Comparison of ENCODE assay signal across 11 cellular contexts in genomic region chr3:65412591-65412990, GRCh38.
DNase-seq lines count a peak whose midpoint lies in the region; ATAC-seq, FAIRE-seq and TF ChIP-seq lines count a peak whose summit lies in the region.
"Had no signal": no experiment of that assay in that cellular context is flagged by ENCODE, and none has a peak within 500 bp of the region (broad histone marks: within the 10 kb centered on the region; RNA-seq: fewer than 3 reads in every experiment).

No MANE protein-coding gene starts in this region.

- H3K4me1 Mint-ChIP-seq in activated naive CD4-positive, alpha-beta T cell treated with anti-CD3 and anti-CD28 coated beads, Interleukin-2, amount 10 ng/mL, durations not matched to agents 7 days and 5 days, result no peaks in the 10 kb centered on the region
- H3K4me1 Mint-ChIP-seq in activated T-cell treated with anti-CD3 and anti-CD28 coated beads, Interleukin-2, amount 50 U/mL, for 4 hours (ENCODE audit: low read depth), result no peaks in the 10 kb centered on the region

- BruUV-seq in PC-9 (replicated peaks; lab: Mats Ljungman, UMichigan), result no TSS peak

- H3K4me3 ChIP-seq in pancreas (no peak overlapping the region), PC-9 (no peak overlapping the region)
- H3K4me3 ChIP-seq: thoracic aorta had no signal

- peak; percentile 67 to 92 (median 83) for ATAC-seq in pancreas
- no peak for ATAC-seq in GM18517 (IDR thresholded peaks at IDR 0.05; ENCODE audit: unreplicated experiment)
- no peak for ATAC-seq in activated T-cell treated with anti-CD3 and anti-CD28 coated beads, Interleukin-2, amount 50 U/mL, for 4 hours

- no peaks in the 10 kb centered on the region for H4K20me1 ChIP-seq in PC-9 (ENCODE audit: insufficient read depth)

- H3K4me1 ChIP-seq in pancreas (peaks cover 0 to 5% (median 0%) of the 10 kb centered on the region in 3 donors), PC-9 (replicated peaks; ENCODE audit: insufficient read depth) (no peaks in the 10 kb centered on the region)

- H3K27me3 ChIP-seq in pancreas (no peaks in the 10 kb centered on the region), PC-9 (ENCODE audit: insufficient read depth, low read depth) (no peaks in the 10 kb centered on the region)

- peak; percentile 86 for FAIRE-seq in pancreas (lab: Jason Lieb, UNC)

- H3K36me3 Mint-ChIP-seq in activated naive CD4-positive, alpha-beta T cell treated with anti-CD3 and anti-CD28 coated beads, Interleukin-2, amount 10 ng/mL, durations not matched to agents 7 days and 5 days, result no peaks in the 10 kb centered on the region
- no peaks in the 10 kb centered on the region for H3K36me3 Mint-ChIP-seq in activated T-cell treated with anti-CD3 and anti-CD28 coated beads, Interleukin-2, amount 50 U/mL, for 4 hours (ENCODE audit: insufficient read depth)

- H3K9me2 ChIP-seq in PC-9 (ENCODE audit: insufficient read depth), result no peaks in the 10 kb centered on the region

- H3K36me3 ChIP-seq in pancreas, result no peaks in the 10 kb centered on the region
- H3K36me3 ChIP-seq in PC-9 (ENCODE audit: low read depth), result no peaks in the 10 kb centered on the region
- H3K36me3 ChIP-seq: thoracic aorta had no signal

- H3K27me3 Mint-ChIP-seq in activated naive CD4-positive, alpha-beta T cell treated with anti-CD3 and anti-CD28 coated beads, Interleukin-2, amount 10 ng/mL, durations not matched to agents 7 days and 5 days, result no peaks in the 10 kb centered on the region
- no peaks in the 10 kb centered on the region for H3K27me3 Mint-ChIP-seq in activated T-cell treated with anti-CD3 and anti-CD28 coated beads, Interleukin-2, amount 50 U/mL, for 4 hours (ENCODE audit: low read depth)

- DNase-seq in H4 (ENCODE audit: low spot score), result peak; percentile 6
- DNase-seq in NCI-H345 treated with DMSO at 0.1 percent for 48 hours (lab: John Stamatoyannopoulos, UW; ENCODE audit: unreplicated experiment), result peak; percentile 3
- peak; percentile 22 for DNase-seq in epithelial cell of prostate (ENCODE audit: low read depth, low spot score)
- DNase-seq in pancreas, result peak in 5 of 6 donors; percentile 15 to 51 (median 40)
- DNase-seq in activated naive CD4-positive, alpha-beta T cell treated with anti-CD3 and anti-CD28 coated beads, Interleukin-2, amount 10 ng/mL, durations not matched to agents 7 days and 5 days, result no peak
- DNase-seq in activated T-cell treated with anti-CD3 and anti-CD28 coated beads, Interleukin-2, amount 50 U/mL, for 4 hours, result no peak
- no peak for DNase-seq in PC-9
- DNase-seq: GDM1; stimulated activated CD4-positive, alpha-beta T cell treated with anti-CD3 and anti-CD28 coated beads, Interleukin-12 subunit alpha, Interleukin-12 subunit beta, amount 100 ng/mL, for 4 hours had no signal

- POLR2A ChIA-PET in PC-9 (lab: Charles Lee; ENCODE audit: unreplicated experiment), result no interaction called here

- no peaks in the 10 kb centered on the region for H3K9me3 Mint-ChIP-seq in activated naive CD4-positive, alpha-beta T cell treated with anti-CD3 and anti-CD28 coated beads, Interleukin-2, amount 10 ng/mL, durations not matched to agents 7 days and 5 days
- peaks cover 5% of the 10 kb centered on the region for H3K9me3 Mint-ChIP-seq in activated T-cell treated with anti-CD3 and anti-CD28 coated beads, Interleukin-2, amount 50 U/mL, for 4 hours

- 45 to 48% methylated on average over 2 of the region's 2 CpGs for WGBS in pancreas, 2 donors

- H3K4me2 ChIP-seq in PC-9, result no peak overlapping the region

- no peaks in the 10 kb centered on the region for H3K79me2 ChIP-seq in PC-9 (ENCODE audit: low read depth)

- no peak for TF ChIP-seq CTCF in pancreas (IDR thresholded peaks at IDR 0.05)
- TF ChIP-seq CTCF in PC-9 (conservative IDR thresholded peaks at IDR 0.05), result no peak

- no peaks in the 10 kb centered on the region for H3F3A ChIP-seq in PC-9 (ENCODE audit: insufficient read depth, low read depth)

- H3K27ac ChIP-seq in epithelial cell of prostate (no peak overlapping the region), pancreas (no peak overlapping the region), PC-9 (no peak overlapping the region)
- H3K27ac ChIP-seq: thoracic aorta had no signal

- CTCF ChIA-PET in activated naive CD4-positive, alpha-beta T cell treated with anti-CD3 and anti-CD28 coated beads, Interleukin-2, amount 10 ng/mL, durations not matched to agents 7 days and 5 days (lab: Charles Lee), result no interaction called here
- CTCF ChIA-PET in PC-9 (lab: Charles Lee), result interaction anchor here (0.6 kb wide), 1 partner anchor 1009 kb away, joined by 3 read pairs; no protein-coding TSS in a partner anchor

- intact Hi-C loops in pancreas (cut with DNase I) (no loop called here), PC-9 (cut with micrococcal nuclease; ENCODE audit: unreplicated experiment) (no loop called here)

- no peak overlapping the region for H3K27ac Mint-ChIP-seq in activated naive CD4-positive, alpha-beta T cell treated with anti-CD3 and anti-CD28 coated beads, Interleukin-2, amount 10 ng/mL, durations not matched to agents 7 days and 5 days

- H2AFZ ChIP-seq in PC-9, result no peak overlapping the region

- no peaks in the 10 kb centered on the region for H3K9me3 ChIP-seq in pancreas
- no peaks in the 10 kb centered on the region for H3K9me3 ChIP-seq in PC-9 (ENCODE audit: insufficient read depth, low read depth)
- H3K9me3 ChIP-seq: thoracic aorta had no signal

- no peak overlapping the region for H3K4me3 Mint-ChIP-seq in activated naive CD4-positive, alpha-beta T cell treated with anti-CD3 and anti-CD28 coated beads, Interleukin-2, amount 10 ng/mL, durations not matched to agents 7 days and 5 days
- no peak overlapping the region for H3K4me3 Mint-ChIP-seq in activated T-cell treated with anti-CD3 and anti-CD28 coated beads, Interleukin-2, amount 50 U/mL, for 4 hours

Comparison
In these comparisons a context has a peak if more than half of its experiments do, and no peak if none do; other contexts are left out.
1. DNase-seq: peak in H4 (single experiment), NCI-H345 treated with DMSO at 0.1 percent for 48 hours (single experiment), epithelial cell of prostate (single experiment) and pancreas (5 of 6); none in activated naive CD4-positive, alpha-beta T cell treated with anti-CD3 and anti-CD28 coated beads, Interleukin-2, amount 10 ng/mL, durations not matched to agents 7 days and 5 days (single experiment), activated T-cell treated with anti-CD3 and anti-CD28 coated beads, Interleukin-2, amount 50 U/mL, for 4 hours (single experiment) and PC-9 (0 of 2).
2. ATAC-seq: peak in pancreas (4 of 4); none in GM18517 (single experiment) and activated T-cell treated with anti-CD3 and anti-CD28 coated beads, Interleukin-2, amount 50 U/mL, for 4 hours (0 of 2).